In the genomic region with DNA sequence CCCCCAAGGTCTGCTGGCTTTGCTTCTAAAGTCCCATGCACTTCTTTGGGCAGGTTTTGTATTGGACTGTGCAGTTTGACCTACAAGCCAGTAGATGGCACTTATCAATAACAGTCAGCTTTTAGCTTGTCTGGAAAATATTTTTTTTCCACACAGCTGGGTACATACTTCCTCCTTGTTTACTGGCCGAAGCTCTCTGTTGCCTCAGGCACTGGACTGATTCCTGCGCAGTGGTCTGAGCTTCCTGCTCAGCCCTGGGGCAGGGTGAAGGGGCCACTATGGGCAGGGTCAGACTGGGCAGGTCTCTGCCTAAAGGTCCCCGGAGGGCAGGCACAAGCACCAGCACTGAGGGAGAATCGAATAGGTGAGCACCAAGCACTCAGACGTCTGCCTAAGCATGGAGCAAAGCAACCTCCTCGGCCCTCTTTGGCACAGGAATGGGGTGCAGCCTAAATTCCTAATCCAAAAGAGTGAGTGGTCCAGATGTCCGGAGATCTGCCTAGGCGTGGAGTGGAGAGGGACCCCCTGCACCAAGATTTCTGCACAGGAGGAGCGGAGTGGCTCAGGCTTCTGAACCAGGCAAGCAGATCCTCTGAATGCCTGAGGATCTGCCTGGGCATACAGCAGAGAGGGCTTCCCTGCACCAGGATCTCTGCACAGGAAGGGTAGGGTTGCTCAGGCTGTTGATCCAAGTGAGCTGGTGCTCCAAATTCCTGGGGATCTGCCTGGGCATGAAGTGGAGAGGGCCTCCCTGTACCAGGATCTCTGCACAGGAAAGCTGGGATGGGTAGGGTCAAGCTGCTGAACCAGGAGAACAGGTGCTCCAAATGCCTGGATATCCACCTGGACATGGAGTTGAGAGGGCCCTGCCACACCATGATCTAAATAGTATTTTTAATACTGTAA, we compare ENCODE assay signal across 7 cellular contexts.
DNase-seq lines count a peak whose midpoint lies in the region; ATAC-seq and TF ChIP-seq lines count a peak whose summit lies in the region.

No MANE protein-coding gene starts in this region.

- intact Hi-C loops in upper lobe of right lung (cut with DNase I), result no loop called here

- H3K79me2 ChIP-seq in neural progenitor cell (ENCODE audit: low read depth), result no peaks in the 10 kb centered on the region

- H3K27me3 Mint-ChIP-seq in neural progenitor cell (ENCODE audit: insufficient read depth, low read depth), result peaks cover under 1% of the 10 kb centered on the region

- H3K27ac ChIP-seq in neural progenitor cell (no peak overlapping the region), upper lobe of right lung (no peak overlapping the region)

- H3F3A ChIP-seq in neural progenitor cell (ENCODE audit: low read depth), result no peaks in the 10 kb centered on the region

- no peaks in the 10 kb centered on the region for H4K20me1 ChIP-seq in neural progenitor cell (ENCODE audit: low read depth)

- no peaks in the 10 kb centered on the region for H3K4me1 Mint-ChIP-seq in neural progenitor cell

- no peaks in the 10 kb centered on the region for H3K4me1 ChIP-seq in neural progenitor cell
- no peaks in the 10 kb centered on the region for H3K4me1 ChIP-seq in upper lobe of right lung

- H3K27me3 ChIP-seq in neural progenitor cell (peaks cover 14% of the 10 kb centered on the region), upper lobe of right lung (no peaks in the 10 kb centered on the region)

- peak; percentile 60 for TF ChIP-seq CTCF in neural progenitor cell (IDR thresholded peaks at IDR 0.05)
- no peak for TF ChIP-seq CTCF in upper lobe of right lung (IDR thresholded peaks at IDR 0.05)

- H3K36me3 Mint-ChIP-seq in neural progenitor cell, result peaks cover 6% of the 10 kb centered on the region

- H3K27ac Mint-ChIP-seq in neural progenitor cell, result no peak overlapping the region

- H3K9me3 ChIP-seq in neural progenitor cell (ENCODE audit: low read depth), result no peaks in the 10 kb centered on the region
- H3K9me3 ChIP-seq in upper lobe of right lung, result no peaks in the 10 kb centered on the region

- H3K4me3 Mint-ChIP-seq in neural progenitor cell, result no peak overlapping the region

- ATAC-seq in GM18867 (IDR thresholded peaks at IDR 0.05; ENCODE audit: unreplicated experiment), result peak; percentile 74
- ATAC-seq in upper lobe of right lung, result no peak

- no peak overlapping the region for H3K4me3 ChIP-seq in neural progenitor cell
- no peak overlapping the region for H3K4me3 ChIP-seq in upper lobe of right lung

- H3K4me2 ChIP-seq in neural progenitor cell, result no peak overlapping the region

- peak overlapping the region; percentile 98 for H2AFZ ChIP-seq in neural progenitor cell (replicated peaks)

- H3K36me3 ChIP-seq in neural progenitor cell (no peaks in the 10 kb centered on the region), upper lobe of right lung (no peaks in the 10 kb centered on the region)

- H3K9ac ChIP-seq in neural progenitor cell, result no peak overlapping the region

- DNase-seq in HT-29 (ENCODE audit: low spot score) (peak; percentile 57), amniotic epithelial cell (ENCODE audit: low read depth) (peak; percentile 44), neural progenitor cell (ENCODE audit: low spot score) (peak; percentile 43), upper lobe of right lung (no peak), DMS153 treated with DMSO at 0.1 percent for 48 hours (lab: John Stamatoyannopoulos, UW; ENCODE audit: unreplicated experiment) (no peak)
- no peak for DNase-seq in activated CD4-positive, alpha-beta T cell treated with anti-CD3 and anti-CD28 coated beads for 48 hours

- H3K9me3 Mint-ChIP-seq in neural progenitor cell, result peaks cover 34% of the 10 kb centered on the region

Comparison
In these comparisons a context has a peak if more than half of its experiments do, and no peak if none do; other contexts are left out.
1. DNase-seq: peak in HT-29 (single experiment), amniotic epithelial cell (single experiment) and neural progenitor cell (single experiment); none in upper lobe of right lung (single experiment), activated CD4-positive, alpha-beta T cell treated with anti-CD3 and anti-CD28 coated beads for 48 hours (single experiment) and DMS153 treated with DMSO at 0.1 percent for 48 hours (single experiment).